ENCODE assay signal across 23 cellular contexts in genomic region chr1:5632226-5632625, GRCh38.
A peak's percentile ranks its signal among the peaks of the same experiment; 100 is the strongest.
DNase-seq lines count a peak whose midpoint lies in the region; ATAC-seq, FAIRE-seq and TF ChIP-seq lines count a peak whose summit lies in the region.
"Had no signal": no experiment of that assay in that cellular context is flagged by ENCODE, and none has a peak within 500 bp of the region (broad histone marks: within the 10 kb centered on the region; RNA-seq: fewer than 3 reads in every experiment).

No MANE protein-coding gene starts in this region.

- ATAC-seq in left colon (peak; percentile 86), PC-3 (no peak)
- ATAC-seq: gastrocnemius medialis, left lobe of liver had no signal

- H3K4me2 ChIP-seq in PC-3 (ENCODE audit: low read length): no peak overlapping the region

- CTCF ChIA-PET in PC-3 (lab: Charles Lee): no interaction called here

- no peak for TF ChIP-seq CTCF in PC-3 (conservative IDR thresholded peaks at IDR 0.05; ENCODE audit: low read depth, low read length)

- H2AFZ ChIP-seq in PC-3 (ENCODE audit: low read length): no peak overlapping the region

- intact Hi-C loops in left colon (cut with DNase I, micrococcal nuclease): no loop called here
- intact Hi-C loops in PC-3 (cut with micrococcal nuclease): no loop called here

- POLR2A ChIA-PET in PC-3 (lab: Charles Lee; ENCODE audit: unreplicated experiment): no interaction called here

- H3K9me3 ChIP-seq in PC-3 (ENCODE audit: low read length): no peaks in the 10 kb centered on the region
- H3K9me3 ChIP-seq: gastrocnemius medialis, neutrophil, prostate gland had no signal

- no peaks in the 10 kb centered on the region for H3K9me2 ChIP-seq in PC-3 (replicated peaks; ENCODE audit: low read length)

- H3K36me3 ChIP-seq in PC-3 (ENCODE audit: low read depth, low read length): no peaks in the 10 kb centered on the region
- H3K36me3 ChIP-seq: gastrocnemius medialis, neutrophil, prostate gland had no signal

- H3K27ac ChIP-seq in PC-3 (ENCODE audit: low read length): no peak overlapping the region
- H3K27ac ChIP-seq: 22Rv1, gastrocnemius medialis, neutrophil, prostate gland, RWPE1 had no signal

- H3K79me2 ChIP-seq in PC-3 (ENCODE audit: low read length): no peaks in the 10 kb centered on the region

- no peaks in the 10 kb centered on the region for H3F3A ChIP-seq in PC-3 (ENCODE audit: low read length, unreplicated experiment)

- no peaks in the 10 kb centered on the region for H3K4me1 ChIP-seq in PC-3 (ENCODE audit: insufficient read depth, low read length)
- H3K4me1 ChIP-seq: gastrocnemius medialis, prostate gland had no signal

- in situ Hi-C loops in KBM-7 (cut with MboI; ENCODE audit: low pct_unique_long_range_greater_than_20kb, low sequenced_read_pairs): no loop called here

- no peaks in the 10 kb centered on the region for H4K20me1 ChIP-seq in PC-3 (ENCODE audit: low read length)

- no TSS peak for BruUV-seq in PC-3 (replicated peaks; lab: Mats Ljungman, UMichigan)

- FAIRE-seq in GM19239 (lab: Jason Lieb, UNC): no peak
- FAIRE-seq: astrocyte, D721Med had no signal

- no peak overlapping the region for H3K4me3 ChIP-seq in PC-3 (ENCODE audit: low read length)
- H3K4me3 ChIP-seq: gastrocnemius medialis, prostate gland had no signal

- DNase-seq in SKM-1 treated with dmso at 0.1 percent for 144 hours (lab: John Stamatoyannopoulos, UW; ENCODE audit: unreplicated experiment): peak; percentile 14
- DNase-seq in SKM-1 (lab: John Stamatoyannopoulos, UW; ENCODE audit: unreplicated experiment): no peak
- DNase-seq in stimulated activated CD4-positive, alpha-beta T cell treated with anti-CD3 and anti-CD28 coated beads, Interleukin-1b, Interleukin-23, amount 100 ng/mL, for 48 hours: peak; percentile 7
- DNase-seq in stimulated activated CD4-positive, alpha-beta T cell treated with anti-CD3 and anti-CD28 coated beads, Interleukin-4, amount 100 ng/mL, for 1 hour: no peak
- DNase-seq in left colon: peak; percentile 10 to 35
- DNase-seq in GM19239 (ENCODE audit: insufficient read length, low spot score): no peak
- DNase-seq in KBM-7: no peak
- no peak for DNase-seq in PC-3
- DNase-seq: activated CD4-positive, alpha-beta T cell treated with anti-CD3 and anti-CD28 coated beads for 1 hour; activated naive CD8-positive, alpha-beta T cell treated with anti-CD3 and anti-CD28 coated beads, Interleukin-2, amount 10 ng/mL, durations not matched to agents 7 days and 5 days; gastrocnemius medialis; GOT3; Kasumi-1; mesenchymal stem cell; NCI-H1436 treated with DMSO at 0.1 percent for 48 hours; substantia nigra had no signal

- H3K9ac ChIP-seq in PC-3 (ENCODE audit: low read length): no peak overlapping the region

- peaks cover 16% of the 10 kb centered on the region; the same call in 1 of the 2 replicates for H3K27me3 ChIP-seq in PC-3 (ENCODE audit: low read length)
- H3K27me3 ChIP-seq: gastrocnemius medialis, neutrophil had no signal

Comparison
In these comparisons a context has a peak if more than half of its experiments do, and no peak if none do; other contexts are left out.
1. DNase-seq: peak in SKM-1 treated with dmso at 0.1 percent for 144 hours (single experiment), stimulated activated CD4-positive, alpha-beta T cell treated with anti-CD3 and anti-CD28 coated beads, Interleukin-1b, Interleukin-23, amount 100 ng/mL, for 48 hours (single experiment) and left colon (2 of 2); none in SKM-1 (single experiment), stimulated activated CD4-positive, alpha-beta T cell treated with anti-CD3 and anti-CD28 coated beads, Interleukin-4, amount 100 ng/mL, for 1 hour (single experiment), GM19239 (single experiment), KBM-7 (single experiment) and PC-3 (single experiment).